Comparison of ENCODE assay signal across 6 cellular contexts in the genomic region with DNA sequence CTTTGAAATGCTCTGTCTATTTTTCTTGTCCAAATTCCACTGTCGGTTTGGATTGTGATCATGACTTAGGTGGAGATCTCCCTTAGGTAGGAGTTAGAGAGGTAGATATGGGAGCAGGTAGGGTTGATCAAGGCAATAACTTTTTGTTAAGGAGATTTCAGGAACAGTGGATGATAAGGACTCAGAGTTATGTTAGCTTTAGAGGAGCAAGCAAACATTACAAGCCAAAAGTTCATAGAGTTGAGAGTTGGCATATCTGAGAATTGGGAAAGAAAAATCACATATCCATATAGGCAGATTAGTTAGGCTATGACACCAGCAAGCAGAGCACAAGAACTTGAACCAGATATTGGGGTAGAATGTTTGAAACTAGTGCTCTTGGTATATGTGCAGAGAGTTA.
"Had no signal": no experiment of that assay in that cellular context is flagged by ENCODE, and none has a peak within 500 bp of the region (broad histone marks: within the 10 kb centered on the region; RNA-seq: fewer than 3 reads in every experiment).

No MANE protein-coding gene starts in this region.

- ATAC-seq: GM12878 had no signal

- DNase-seq: GDM1, GF-D8 had no signal

- H3K4me3 ChIP-seq: GM12878 had no signal

- FAIRE-seq: G401.6, GM12878, GM18507, GM19239 had no signal
